In the genomic region with DNA sequence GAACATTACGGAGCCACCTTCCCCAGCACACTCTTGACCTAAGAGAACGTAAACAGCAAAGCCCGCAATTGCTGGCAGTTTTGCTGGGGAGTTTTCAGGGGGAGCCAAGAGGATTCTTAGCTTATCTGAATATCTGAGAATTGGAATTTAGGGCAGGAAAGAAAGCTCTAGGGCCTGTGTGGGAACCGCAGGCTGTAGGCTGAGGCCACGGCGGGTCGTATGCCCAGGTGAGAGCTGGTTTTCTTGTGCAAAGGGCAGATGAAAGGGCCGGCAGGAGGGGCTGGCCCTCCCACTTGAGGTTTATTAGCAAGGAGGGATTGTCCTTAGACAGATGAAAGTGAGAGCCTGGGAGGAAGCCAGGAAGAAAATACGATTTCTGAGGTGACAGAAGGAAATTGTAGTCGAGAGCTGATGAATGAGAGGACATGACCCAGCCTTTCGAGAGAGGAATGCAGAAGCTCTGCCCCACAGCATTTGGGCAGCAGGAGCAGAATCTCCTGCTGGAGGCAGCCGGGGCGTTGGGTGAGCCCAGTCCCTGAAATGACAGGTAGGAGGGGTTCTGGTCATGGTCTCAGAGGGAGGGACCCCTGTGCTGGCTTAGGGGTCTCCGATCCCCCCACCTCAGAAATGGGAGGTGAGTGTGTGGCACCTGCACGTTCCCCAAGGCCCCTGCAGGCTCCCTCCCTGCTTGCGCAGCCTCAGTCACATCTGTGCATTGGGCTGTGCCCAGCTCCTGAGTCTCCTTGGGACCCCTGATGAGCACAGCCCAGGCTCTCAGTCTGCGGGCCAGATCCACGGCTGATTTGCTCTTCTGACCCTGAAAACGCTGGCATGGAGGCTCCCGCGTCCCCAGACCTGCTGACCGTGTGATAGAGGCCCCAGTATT, we compare ENCODE assay signal across 2 cellular contexts.
TF ChIP-seq lines count a peak whose summit lies in the region.

No MANE protein-coding gene starts in this region.

TF ChIP-seq in GM23338, 12 proteins besides CTCF, POLR2A, EP300 and RAD21 (continued from another document):
- no peak for TF ChIP-seq ZNF462 (CRISPR knock-in tag; IDR thresholded peaks at IDR 0.05)

TF ChIP-seq in SK-N-SH treated with all-trans-retinoic acid at 6 μM for 48 hours, 23 proteins besides CTCF, POLR2A, EP300 and RAD21 (continued from another document):
- TF ChIP-seq, protein P1, sequence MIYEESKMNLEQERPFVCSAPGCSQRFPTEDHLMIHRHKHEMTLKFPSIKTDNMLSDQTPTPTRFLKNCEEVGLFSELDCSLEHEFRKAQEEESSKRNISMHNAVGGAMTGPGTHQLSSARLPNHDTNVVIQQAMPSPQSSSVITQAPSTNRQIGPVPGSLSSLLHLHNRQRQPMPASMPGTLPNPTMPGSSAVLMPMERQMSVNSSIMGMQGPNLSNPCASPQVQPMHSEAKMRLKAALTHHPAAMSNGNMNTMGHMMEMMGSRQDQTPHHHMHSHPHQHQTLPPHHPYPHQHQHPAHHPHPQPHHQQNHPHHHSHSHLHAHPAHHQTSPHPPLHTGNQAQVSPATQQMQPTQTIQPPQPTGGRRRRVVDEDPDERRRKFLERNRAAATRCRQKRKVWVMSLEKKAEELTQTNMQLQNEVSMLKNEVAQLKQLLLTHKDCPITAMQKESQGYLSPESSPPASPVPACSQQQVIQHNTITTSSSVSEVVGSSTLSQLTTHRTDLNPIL (CRISPR knock-in tag; IDR thresholded peaks at IDR 0.05; ENCODE audit: low read depth) = no peak
- TF ChIP-seq OSR1 (CRISPR knock-in tag; IDR thresholded peaks at IDR 0.05) (no peak), POU6F1 (CRISPR knock-in tag; IDR thresholded peaks at IDR 0.05; ENCODE audit: borderline replicate concordance, low read depth) (no peak), ZFP3 (CRISPR knock-in tag; IDR thresholded peaks at IDR 0.05) (no peak), ISL1 (CRISPR knock-in tag; IDR thresholded peaks at IDR 0.05) (no peak)
- TF ChIP-seq, protein P2, sequence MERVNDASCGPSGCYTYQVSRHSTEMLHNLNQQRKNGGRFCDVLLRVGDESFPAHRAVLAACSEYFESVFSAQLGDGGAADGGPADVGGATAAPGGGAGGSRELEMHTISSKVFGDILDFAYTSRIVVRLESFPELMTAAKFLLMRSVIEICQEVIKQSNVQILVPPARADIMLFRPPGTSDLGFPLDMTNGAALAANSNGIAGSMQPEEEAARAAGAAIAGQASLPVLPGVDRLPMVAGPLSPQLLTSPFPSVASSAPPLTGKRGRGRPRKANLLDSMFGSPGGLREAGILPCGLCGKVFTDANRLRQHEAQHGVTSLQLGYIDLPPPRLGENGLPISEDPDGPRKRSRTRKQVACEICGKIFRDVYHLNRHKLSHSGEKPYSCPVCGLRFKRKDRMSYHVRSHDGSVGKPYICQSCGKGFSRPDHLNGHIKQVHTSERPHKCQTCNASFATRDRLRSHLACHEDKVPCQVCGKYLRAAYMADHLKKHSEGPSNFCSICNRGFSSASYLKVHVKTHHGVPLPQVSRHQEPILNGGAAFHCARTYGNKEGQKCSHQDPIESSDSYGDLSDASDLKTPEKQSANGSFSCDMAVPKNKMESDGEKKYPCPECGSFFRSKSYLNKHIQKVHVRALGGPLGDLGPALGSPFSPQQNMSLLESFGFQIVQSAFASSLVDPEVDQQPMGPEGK (CRISPR knock-in tag; IDR thresholded peaks at IDR 0.05; ENCODE audit: borderline replicate concordance) = no peak
